ENCODE assay signal across 17 cellular contexts in genomic region chr12:24625103-24625502, GRCh38.
A peak's percentile ranks its signal among the peaks of the same experiment; 100 is the strongest.
DNase-seq lines count a peak whose midpoint lies in the region; ATAC-seq lines count a peak whose summit lies in the region.
"Had no signal": no experiment of that assay in that cellular context is flagged by ENCODE, and none has a peak within 500 bp of the region (broad histone marks: within the 10 kb centered on the region; RNA-seq: fewer than 3 reads in every experiment).

No MANE protein-coding gene starts in this region.

- H3K4me1 ChIP-seq in NT2/D1 (ENCODE audit: insufficient read depth, insufficient read length) (peaks cover 2% of the 10 kb centered on the region), trophoblast cell (ENCODE audit: control insufficient read depth in 1 of 2, insufficient read depth in 2 of 2, low read length in 2 of 2) (no peaks in the 10 kb centered on the region)
- H3K4me1 ChIP-seq: A549, HAP-1 had no signal

- H3K4me1 Mint-ChIP-seq in immature natural killer cell = peaks cover 2 to 6% of the 10 kb centered on the region in 2 donors
- H3K4me1 Mint-ChIP-seq: IgD-negative memory B cell had no signal

- H2BK5ac ChIP-seq in trophoblast cell (ENCODE audit: low read depth, low read length, poor library complexity) = no peak overlapping the region

- WGBS in trophoblast cell (ENCODE audit: extremely low coverage, insufficient coverage, insufficient read length) = no CpG with 5 or more reads among the region's 2 CpGs

- H3K23ac ChIP-seq in trophoblast cell (ENCODE audit: low read length) = no peak overlapping the region

- no peaks in the 10 kb centered on the region for H3K9me3 ChIP-seq in NT2/D1 (ENCODE audit: insufficient read depth, low read length)
- no peaks in the 10 kb centered on the region for H3K9me3 ChIP-seq in trophoblast cell (ENCODE audit: insufficient read depth, low read depth, low read length)
- H3K9me3 ChIP-seq: A549 had no signal

- H3K9ac ChIP-seq in NT2/D1 (ENCODE audit: insufficient read length, low read depth) (no peak overlapping the region), trophoblast cell (ENCODE audit: low read length) (no peak overlapping the region)

- H4K91ac ChIP-seq in trophoblast cell (ENCODE audit: low read depth, low read length) = no peak overlapping the region

- H3K4me3 ChIP-seq in NT2/D1 (ENCODE audit: insufficient read length, low read depth) (no peak overlapping the region), trophoblast cell (ENCODE audit: low read depth, low read length) (no peak overlapping the region)
- H3K4me3 ChIP-seq: A549, HAP-1 had no signal

- H3K4me3 Mint-ChIP-seq in immature natural killer cell = no peak overlapping the region
- H3K4me3 Mint-ChIP-seq: CD4-positive, alpha-beta T cell; IgD-negative memory B cell had no signal

- peaks cover 0 to 8% (median 2%) of the 10 kb centered on the region in 6 donors for H3K9me3 Mint-ChIP-seq in immature natural killer cell

- no peak overlapping the region for H3K4me2 ChIP-seq in trophoblast cell (ENCODE audit: low read length)
- H3K4me2 ChIP-seq: A549 had no signal

- no peaks in the 10 kb centered on the region for H3K79me2 ChIP-seq in trophoblast cell (ENCODE audit: control insufficient read depth, insufficient read depth, low read length, poor library complexity)

- peak; percentile 4 for DNase-seq in activated gamma-delta T cell treated with Interleukin-2 at 50 U/mL for 16 hours
- DNase-seq in activated gamma-delta T cell (lab: John Stamatoyannopoulos, UW) = no peak
- peak; percentile 47 for DNase-seq in NT2/D1 (ENCODE audit: low read depth, low spot score)
- DNase-seq in immature natural killer cell = peak in 2 of 3 donors; percentile 3 to 11
- DNase-seq in trophoblast cell = no peak
- DNase-seq: AML-193; Caco-2; CD4-positive, alpha-beta T cell; GF-D8 had no signal

- H4K12ac ChIP-seq in trophoblast cell (ENCODE audit: low read depth, low read length) = no peak overlapping the region

- H3K27me3 ChIP-seq in NT2/D1 (ENCODE audit: insufficient read depth, insufficient read length) (no peaks in the 10 kb centered on the region), trophoblast cell (ENCODE audit: insufficient read depth, low read length) (no peaks in the 10 kb centered on the region)

- no peak overlapping the region for H2AFZ ChIP-seq in trophoblast cell (ENCODE audit: insufficient read depth, low read length, poor library complexity)

- H3K27me3 Mint-ChIP-seq in immature natural killer cell (ENCODE audit: low read depth in 3 of 3) = peaks cover 0 to 2% (median 0%) of the 10 kb centered on the region in 3 donors
- H3K27me3 Mint-ChIP-seq: CD4-positive, alpha-beta T cell; IgD-negative memory B cell had no signal

- no peak overlapping the region for H4K8ac ChIP-seq in trophoblast cell (ENCODE audit: low read depth, low read length)

- H3K14ac ChIP-seq in trophoblast cell (ENCODE audit: low read length) = no peak overlapping the region

- no peak overlapping the region for H2BK120ac ChIP-seq in trophoblast cell (ENCODE audit: insufficient read depth, low read length, poor library complexity)

- H3K4ac ChIP-seq in trophoblast cell (ENCODE audit: low read depth, low read length) = no peak overlapping the region

- no peak overlapping the region for H3K18ac ChIP-seq in trophoblast cell (ENCODE audit: low read length)

- H3K36me3 ChIP-seq in NT2/D1 (ENCODE audit: insufficient read depth, insufficient read length, low read length) (no peaks in the 10 kb centered on the region), trophoblast cell (ENCODE audit: control insufficient read depth in 1 of 2, insufficient read depth in 2 of 2, low read length in 2 of 2) (no peaks in the 10 kb centered on the region)
- H3K36me3 ChIP-seq: HAP-1 had no signal

- no peak overlapping the region for H3K27ac Mint-ChIP-seq in immature natural killer cell
- H3K27ac Mint-ChIP-seq: CD4-positive, alpha-beta T cell; IgD-negative memory B cell had no signal

- H2BK12ac ChIP-seq in trophoblast cell (ENCODE audit: low read length) = no peak overlapping the region

- H3K79me1 ChIP-seq in trophoblast cell (ENCODE audit: low read length) = no peaks in the 10 kb centered on the region

- no peak overlapping the region for H3K27ac ChIP-seq in trophoblast cell (ENCODE audit: low read depth, low read length)
- H3K27ac ChIP-seq: 22Rv1, A549, C4-2B had no signal

- H3K36me3 Mint-ChIP-seq in immature natural killer cell = no peaks in the 10 kb centered on the region
- H3K36me3 Mint-ChIP-seq: IgD-negative memory B cell had no signal

- H2AK5ac ChIP-seq in trophoblast cell (ENCODE audit: low read length) = no peak overlapping the region

- ATAC-seq in GM19463 (IDR thresholded peaks at IDR 0.05; ENCODE audit: unreplicated experiment) (no peak), HG03354 (IDR thresholded peaks at IDR 0.05; ENCODE audit: poor library complexity, severe bottlenecking, unreplicated experiment) (no peak)
- ATAC-seq: A549, HepG2 had no signal

Comparison
In these comparisons a context has a peak if more than half of its experiments do, and no peak if none do; other contexts are left out.
1. DNase-seq: peak in activated gamma-delta T cell treated with Interleukin-2 at 50 U/mL for 16 hours (single experiment), NT2/D1 (single experiment) and immature natural killer cell (2 of 3); none in activated gamma-delta T cell (single experiment) and trophoblast cell (0 of 2).